Comparison of ENCODE assay signal across 8 cellular contexts in genomic region chr17:29180051-29180787, GRCh38. TPM values are rescaled to one million over a fixed set of nuclear protein-coding genes. Genes with fewer than 3 reads are reported as not detected.
DNase-seq lines count a peak whose midpoint lies in the region; ATAC-seq and TF ChIP-seq lines count a peak whose summit lies in the region.

A gene with protein sequence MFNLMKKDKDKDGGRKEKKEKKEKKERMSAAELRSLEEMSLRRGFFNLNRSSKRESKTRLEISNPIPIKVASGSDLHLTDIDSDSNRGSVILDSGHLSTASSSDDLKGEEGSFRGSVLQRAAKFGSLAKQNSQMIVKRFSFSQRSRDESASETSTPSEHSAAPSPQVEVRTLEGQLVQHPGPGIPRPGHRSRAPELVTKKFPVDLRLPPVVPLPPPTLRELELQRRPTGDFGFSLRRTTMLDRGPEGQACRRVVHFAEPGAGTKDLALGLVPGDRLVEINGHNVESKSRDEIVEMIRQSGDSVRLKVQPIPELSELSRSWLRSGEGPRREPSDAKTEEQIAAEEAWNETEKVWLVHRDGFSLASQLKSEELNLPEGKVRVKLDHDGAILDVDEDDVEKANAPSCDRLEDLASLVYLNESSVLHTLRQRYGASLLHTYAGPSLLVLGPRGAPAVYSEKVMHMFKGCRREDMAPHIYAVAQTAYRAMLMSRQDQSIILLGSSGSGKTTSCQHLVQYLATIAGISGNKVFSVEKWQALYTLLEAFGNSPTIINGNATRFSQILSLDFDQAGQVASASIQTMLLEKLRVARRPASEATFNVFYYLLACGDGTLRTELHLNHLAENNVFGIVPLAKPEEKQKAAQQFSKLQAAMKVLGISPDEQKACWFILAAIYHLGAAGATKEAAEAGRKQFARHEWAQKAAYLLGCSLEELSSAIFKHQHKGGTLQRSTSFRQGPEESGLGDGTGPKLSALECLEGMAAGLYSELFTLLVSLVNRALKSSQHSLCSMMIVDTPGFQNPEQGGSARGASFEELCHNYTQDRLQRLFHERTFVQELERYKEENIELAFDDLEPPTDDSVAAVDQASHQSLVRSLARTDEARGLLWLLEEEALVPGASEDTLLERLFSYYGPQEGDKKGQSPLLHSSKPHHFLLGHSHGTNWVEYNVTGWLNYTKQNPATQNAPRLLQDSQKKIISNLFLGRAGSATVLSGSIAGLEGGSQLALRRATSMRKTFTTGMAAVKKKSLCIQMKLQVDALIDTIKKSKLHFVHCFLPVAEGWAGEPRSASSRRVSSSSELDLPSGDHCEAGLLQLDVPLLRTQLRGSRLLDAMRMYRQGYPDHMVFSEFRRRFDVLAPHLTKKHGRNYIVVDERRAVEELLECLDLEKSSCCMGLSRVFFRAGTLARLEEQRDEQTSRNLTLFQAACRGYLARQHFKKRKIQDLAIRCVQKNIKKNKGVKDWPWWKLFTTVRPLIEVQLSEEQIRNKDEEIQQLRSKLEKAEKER (N-terminal part only) (minus strand): TSS chr17:29180398. CDS start chr17:29166940, 13,458 bp downstream.

- POLR2A ChIA-PET in activated CD8-positive, alpha-beta T cell treated with anti-CD3 and anti-CD28 coated beads, Interleukin-2, amount 10 ng/mL, durations not matched to agents 7 days and 5 days (lab: Charles Lee) = interaction anchor here (0.6 to 1.7 kb wide), 3 partner anchors 31 to 71 kb away, joined by 3 to 6 read pairs (median 5); no protein-coding TSS in a partner anchor

- peak; percentile 45 for TF ChIP-seq POLR2A in GM18951 (IDR thresholded peaks at IDR 0.05; ENCODE audit: extremely low read depth, insufficient read depth, insufficient read length)

- no peak for DNase-seq in AG09309 (ENCODE audit: low read depth)
- DNase-seq in NCI-H748 (lab: John Stamatoyannopoulos, UW; ENCODE audit: unreplicated experiment) = peak; percentile 88
- DNase-seq in activated CD8-positive, alpha-beta T cell treated with anti-CD3 and anti-CD28 coated beads, Interleukin-2, amount 10 ng/mL, durations not matched to agents 7 days and 5 days = peak; percentile 83
- DNase-seq in lung (ENCODE audit: low spot score) = peak; percentile 74
- peak; percentile 52 to 68 (median 63) for DNase-seq in stimulated activated CD4-positive, alpha-beta T cell treated with anti-CD3 and anti-CD28 coated beads, TNF-alpha, amount 100 ng/mL, for 4 hours (ENCODE audit: low read depth in 3 of 3)

- peaks cover 10% of the 10 kb centered on the region for H3K27me3 Mint-ChIP-seq in activated CD8-positive, alpha-beta T cell treated with anti-CD3 and anti-CD28 coated beads, Interleukin-2, amount 10 ng/mL, durations not matched to agents 7 days and 5 days (ENCODE audit: low read depth)

- no peaks in the 10 kb centered on the region for H3K9me3 Mint-ChIP-seq in activated CD8-positive, alpha-beta T cell treated with anti-CD3 and anti-CD28 coated beads, Interleukin-2, amount 10 ng/mL, durations not matched to agents 7 days and 5 days (ENCODE audit: insufficient read depth)

- peaks cover 27% of the 10 kb centered on the region for H3K27me3 ChIP-seq in ectodermal cell (ENCODE audit: control insufficient read depth, insufficient read depth, low read length, poor library complexity, severe bottlenecking)
- H3K27me3 ChIP-seq in lung (ENCODE audit: control insufficient read depth, insufficient read depth) = no peaks in the 10 kb centered on the region

- H3K27ac Mint-ChIP-seq in activated CD8-positive, alpha-beta T cell treated with anti-CD3 and anti-CD28 coated beads, Interleukin-2, amount 10 ng/mL, durations not matched to agents 7 days and 5 days = no peak within 1 kb of the TSS

- CTCF ChIA-PET in activated CD8-positive, alpha-beta T cell treated with anti-CD3 and anti-CD28 coated beads, Interleukin-2, amount 10 ng/mL, durations not matched to agents 7 days and 5 days (lab: Charles Lee) = interaction anchor here (0.6 to 12.4 kb wide), 30 partner anchors 9 to 215 kb away, joined by 3 to 342 read pairs (median 6); partner anchors contain the start of gene NUFIP2

- TF ChIP-seq CTCF in AG09309 (IDR thresholded peaks at IDR 0.05; ENCODE audit: control insufficient read depth, insufficient read depth, low read depth, low read length, missing control alignments) (peak; percentile 70), lung (IDR thresholded peaks at IDR 0.05; ENCODE audit: control extremely low read depth, extremely low read depth) (peak; percentile 92)

- peak within 1 kb of the TSS; percentile 70 for H3K4me3 ChIP-seq in AG09309 (ENCODE audit: control insufficient read depth, low read depth, low read length)
- H3K4me3 ChIP-seq in ectodermal cell (ENCODE audit: insufficient read depth, low read depth, low read length) = peak within 1 kb of the TSS; percentile 57
- peak within 1 kb of the TSS; percentile 46 for H3K4me3 ChIP-seq in lung

- H3K36me3 Mint-ChIP-seq in activated CD8-positive, alpha-beta T cell treated with anti-CD3 and anti-CD28 coated beads, Interleukin-2, amount 10 ng/mL, durations not matched to agents 7 days and 5 days (ENCODE audit: low read depth) = no peaks in the 10 kb centered on the region

- H3K4me3 Mint-ChIP-seq in activated CD8-positive, alpha-beta T cell treated with anti-CD3 and anti-CD28 coated beads, Interleukin-2, amount 10 ng/mL, durations not matched to agents 7 days and 5 days = peak within 1 kb of the TSS; percentile 51

- H3K36me3 ChIP-seq in ectodermal cell (ENCODE audit: control insufficient read depth, insufficient read depth, low read length) (no peaks in the 10 kb centered on the region), lung (ENCODE audit: control insufficient read depth in 2 of 2, insufficient read depth in 2 of 2, low read length in 2 of 2) (no peaks in the 10 kb centered on the region)

- H3K9me3 ChIP-seq in ectodermal cell (ENCODE audit: control insufficient read depth, low read length) = no peaks in the 10 kb centered on the region
- H3K9me3 ChIP-seq in lung (ENCODE audit: control insufficient read depth in 2 of 2, insufficient read depth in 1 of 2, low read length in 1 of 2) = no peaks in the 10 kb centered on the region

- H3K4me1 ChIP-seq in ectodermal cell (ENCODE audit: control insufficient read depth, insufficient read depth, low read length) (peaks cover 23% of the 10 kb centered on the region), lung (ENCODE audit: control insufficient read depth in 2 of 2, insufficient read depth in 2 of 2, low read length in 2 of 2) (peaks cover 9 to 17% of the 10 kb centered on the region in 2 donors)

- H3K27ac ChIP-seq in ectodermal cell (ENCODE audit: insufficient read depth, low read depth, low read length, poor library complexity, severe bottlenecking) (peak within 1 kb of the TSS; percentile 36), lung (ENCODE audit: low read depth in 1 of 2, low read length in 1 of 2) (peak within 1 kb of the TSS; percentile 84 to 95)

- ATAC-seq in HG03378 (IDR thresholded peaks at IDR 0.05; ENCODE audit: unreplicated experiment) (peak; percentile 56), lung (ENCODE audit: insufficient read depth, low FRiP score) (peak; percentile 79)
- ATAC-seq in activated CD8-positive, alpha-beta T cell treated with anti-CD3 and anti-CD28 coated beads, Interleukin-2, amount 10 ng/mL, durations not matched to agents 7 days and 5 days = peak; percentile 94

- 2% methylated on average over 75 of the region's 75 CpGs for WGBS in ectodermal cell, 2 experiments
- 1 to 6% methylated on average over 17 to 75 of the region's 75 CpGs for WGBS in lung, 2 donors

- in situ Hi-C loops in GM18951 (cut with MboI; ENCODE audit: low sequenced_read_pairs, unreplicated experiment) = no loop called here

- H3K4me1 Mint-ChIP-seq in activated CD8-positive, alpha-beta T cell treated with anti-CD3 and anti-CD28 coated beads, Interleukin-2, amount 10 ng/mL, durations not matched to agents 7 days and 5 days (ENCODE audit: low read depth) = peaks cover 38% of the 10 kb centered on the region

RNA-seq across cellular contexts. Expression of the gene that starts here (rescaled TPM):
- total RNA-seq in activated CD8-positive, alpha-beta T cell treated with anti-CD3 and anti-CD28 coated beads, Interleukin-2, amount 10 ng/mL, durations not matched to agents 7 days and 5 days = 10 to 100 TPM; 53.4 to 53.8 TPM
- polyA plus RNA-seq in ectodermal cell (2013, experiment 1 of 4) = 33.1 TPM
- polyA plus RNA-seq in ectodermal cell (2013, experiment 2 of 4) = 37.6 TPM
- 25.2 TPM for polyA plus RNA-seq in ectodermal cell (2013, experiment 3 of 4)
- 25.3 TPM for polyA plus RNA-seq in ectodermal cell (2013, experiment 4 of 4)
- 10 to 100 TPM; 55.3 to 65.2 TPM for total RNA-seq in lung
- 10 to 100 TPM; 19.0 to 43.3 TPM for polyA plus RNA-seq in lung
